17 cellular contexts compared by ENCODE assay signal in genomic region chr10:17059197-17059688, GRCh38.
DNase-seq lines count a peak whose midpoint lies in the region; TF ChIP-seq lines count a peak whose summit lies in the region.
"Had no signal": no experiment of that assay in that cellular context is flagged by ENCODE, and none has a peak within 500 bp of the region (broad histone marks: within the 10 kb centered on the region; RNA-seq: fewer than 3 reads in every experiment).

No MANE protein-coding gene starts in this region.

- H3K27me3 ChIP-seq in AG04450 (ENCODE audit: control insufficient read depth, insufficient read depth, low read length) (no peaks in the 10 kb centered on the region), MM.1S (replicated peaks; ENCODE audit: insufficient read depth, low read length) (no peaks in the 10 kb centered on the region)
- H3K27me3 ChIP-seq in CD8-positive, alpha-beta memory T cell (ENCODE audit: insufficient read depth, low read length, poor library complexity, severe bottlenecking), result no peaks in the 10 kb centered on the region
- H3K27me3 ChIP-seq: spleen, uterus had no signal

- H3K4me3 Mint-ChIP-seq in HFFc6 (peak overlapping the region; percentile 56; the same call in 1 of the 2 replicates), glutamatergic neuron (ENCODE audit: unreplicated experiment) (no peak overlapping the region)
- no peak overlapping the region for H3K4me3 Mint-ChIP-seq in CD8-positive, alpha-beta memory T cell
- H3K4me3 Mint-ChIP-seq: activated naive CD8-positive, alpha-beta T cell; naive thymus-derived CD4-positive, alpha-beta T cell; T-helper 1 cell treated with Interleukin-12 subunit alpha and Interleukin-12 subunit beta and Interleukin-4 antibody, amounts not matched to agents 30 μg/mL and 1 μg/mL, for 36 hours had no signal

- H3K27ac ChIP-seq in AG04450 (ENCODE audit: low read depth, low read length) (no peak overlapping the region), MM.1S (ENCODE audit: low read length) (no peak overlapping the region)
- no peak overlapping the region for H3K27ac ChIP-seq in CD8-positive, alpha-beta memory T cell (ENCODE audit: low read depth, low read length)
- H3K27ac ChIP-seq: C4-2B, spleen had no signal

- no peaks in the 10 kb centered on the region for H3K79me2 ChIP-seq in MM.1S (ENCODE audit: low read length)

- peaks cover 3% of the 10 kb centered on the region; the same call in 1 of the 2 replicates for H3K36me3 Mint-ChIP-seq in HFFc6 (ENCODE audit: low read depth)
- H3K36me3 Mint-ChIP-seq in glutamatergic neuron (ENCODE audit: unreplicated experiment), result no peaks in the 10 kb centered on the region
- H3K36me3 Mint-ChIP-seq in CD8-positive, alpha-beta memory T cell, result peaks cover 0 to 11% (median 7%) of the 10 kb centered on the region in 3 donors

- H3K9me3 ChIP-seq in AG04450 (ENCODE audit: control insufficient read depth, insufficient read depth, low read length) (no peaks in the 10 kb centered on the region), MM.1S (replicated peaks; ENCODE audit: insufficient read depth, low read length) (no peaks in the 10 kb centered on the region)
- H3K9me3 ChIP-seq in CD8-positive, alpha-beta memory T cell (ENCODE audit: low read length), result no peaks in the 10 kb centered on the region
- H3K9me3 ChIP-seq: spleen, uterus had no signal

- H3K27me3 Mint-ChIP-seq in HFFc6 (ENCODE audit: insufficient read depth) (no peaks in the 10 kb centered on the region; the same call in 1 of the 2 replicates), glutamatergic neuron (ENCODE audit: unreplicated experiment) (no peaks in the 10 kb centered on the region)
- no peaks in the 10 kb centered on the region for H3K27me3 Mint-ChIP-seq in CD8-positive, alpha-beta memory T cell
- H3K27me3 Mint-ChIP-seq: activated naive CD8-positive, alpha-beta T cell had no signal

- H3K9me2 ChIP-seq in MM.1S (replicated peaks; ENCODE audit: insufficient read depth, low read length), result no peaks in the 10 kb centered on the region

- TF ChIP-seq CTCF in AG04450 (IDR thresholded peaks at IDR 0.05; ENCODE audit: low read depth, low read length) (no peak), HFFc6 (IDR thresholded peaks at IDR 0.05) (no peak), astrocyte of the cerebellum (IDR thresholded peaks at IDR 0.05; ENCODE audit: low read depth, low read length, missing control alignments) (no peak), MM.1S (IDR thresholded peaks at IDR 0.05; ENCODE audit: low read length) (no peak), glutamatergic neuron (IDR thresholded peaks at IDR 0.05; ENCODE audit: partially characterized antibody, unreplicated experiment) (no peak)

- H3K9ac ChIP-seq in MM.1S (ENCODE audit: low read length), result no peak overlapping the region

- H3K4me2 ChIP-seq in MM.1S (ENCODE audit: low read depth, low read length), result no peak overlapping the region

- H3K4me1 Mint-ChIP-seq in HFFc6 (ENCODE audit: low read depth) (peaks cover 92% of the 10 kb centered on the region), glutamatergic neuron (ENCODE audit: low read depth, unreplicated experiment) (peaks cover 2% of the 10 kb centered on the region)
- H3K4me1 Mint-ChIP-seq in CD8-positive, alpha-beta memory T cell, result peaks cover 2 to 12% (median 4%) of the 10 kb centered on the region in 3 donors

- H4K20me1 ChIP-seq in MM.1S (ENCODE audit: insufficient read depth, low read length), result no peaks in the 10 kb centered on the region

- no peaks in the 10 kb centered on the region for H3K9me3 Mint-ChIP-seq in HFFc6
- H3K9me3 Mint-ChIP-seq in glutamatergic neuron (ENCODE audit: unreplicated experiment), result no peaks in the 10 kb centered on the region
- H3K9me3 Mint-ChIP-seq in CD8-positive, alpha-beta memory T cell, result no peaks in the 10 kb centered on the region
- H3K9me3 Mint-ChIP-seq: T-helper 1 cell treated with Interleukin-12 subunit alpha and Interleukin-12 subunit beta and Interleukin-4 antibody, amounts not matched to agents 30 μg/mL and 1 μg/mL, for 36 hours had no signal

- POLR2A ChIA-PET in AG04450 (lab: Yijun Ruan, JAX), result interaction anchor here (1.0 to 1.5 kb wide), 5 partner anchors 16 to 170 kb away, joined by 3 to 11 read pairs (median 4); partner anchors contain the start of gene VIM
- POLR2A ChIA-PET in CD8-positive, alpha-beta memory T cell (lab: Charles Lee), result no interaction called here

- no peak overlapping the region for H2AFZ ChIP-seq in MM.1S (ENCODE audit: low read length)

- H3K27ac Mint-ChIP-seq in HFFc6 (peak overlapping the region; percentile 93), glutamatergic neuron (ENCODE audit: unreplicated experiment) (no peak overlapping the region)
- peak overlapping the region in 4 of 8 donors; percentile 1 to 41 (median 12) for H3K27ac Mint-ChIP-seq in CD8-positive, alpha-beta memory T cell
- H3K27ac Mint-ChIP-seq: activated naive CD8-positive, alpha-beta T cell; T-helper 1 cell treated with Interleukin-12 subunit alpha and Interleukin-12 subunit beta and Interleukin-4 antibody, amounts not matched to agents 30 μg/mL and 1 μg/mL, for 36 hours had no signal

- DNase-seq in AG04450 (ENCODE audit: low read depth, low spot score), result peak; percentile 90
- peak; percentile 85 for DNase-seq in HFFc6
- peak; percentile 91 for DNase-seq in astrocyte of the cerebellum (ENCODE audit: low read depth)
- DNase-seq in kidney glomerular epithelial cell (lab: John Stamatoyannopoulos, UW), result peak; percentile 58
- DNase-seq in MM.1S, result no peak
- DNase-seq in T-helper 2 cell, result no peak
- DNase-seq in glutamatergic neuron, result no peak
- no peak for DNase-seq in CD8-positive, alpha-beta memory T cell
- DNase-seq: activated CD8-positive, alpha-beta memory T cell treated with anti-CD3 and anti-CD28 coated beads for 24 hours; effector memory CD4-positive, alpha-beta T cell; naive thymus-derived CD4-positive, alpha-beta T cell; NCI-H187 treated with DMSO at 0.1 percent for 48 hours; spleen; uterus had no signal

- no peaks in the 10 kb centered on the region for H3F3A ChIP-seq in MM.1S (ENCODE audit: insufficient read depth, low read length)

- CTCF ChIA-PET in AG04450 (lab: Charles Lee), result no interaction called here
- CTCF ChIA-PET in CD8-positive, alpha-beta memory T cell (lab: Charles Lee), result no interaction called here

- in situ Hi-C loops in astrocyte of the cerebellum (cut with HindIII; ENCODE audit: low sequenced_read_pairs), result no loop called here

- H3K4me1 ChIP-seq in MM.1S (ENCODE audit: low read length), result no peaks in the 10 kb centered on the region
- H3K4me1 ChIP-seq in CD8-positive, alpha-beta memory T cell (ENCODE audit: insufficient read depth, low read length), result peaks cover 6% of the 10 kb centered on the region
- H3K4me1 ChIP-seq: spleen, uterus had no signal

- H3K36me3 ChIP-seq in MM.1S (replicated peaks; ENCODE audit: insufficient read depth, low read length), result no peaks in the 10 kb centered on the region
- H3K36me3 ChIP-seq in CD8-positive, alpha-beta memory T cell (ENCODE audit: insufficient read depth, low read length), result no peaks in the 10 kb centered on the region
- H3K36me3 ChIP-seq: spleen, uterus had no signal

- H3K4me3 ChIP-seq in AG04450 (ENCODE audit: low read depth, low read length) (no peak overlapping the region), astrocyte of the cerebellum (ENCODE audit: low read depth, low read length) (no peak overlapping the region), MM.1S (ENCODE audit: low read length) (no peak overlapping the region)
- H3K4me3 ChIP-seq in CD8-positive, alpha-beta memory T cell (ENCODE audit: low read length), result no peak overlapping the region
- H3K4me3 ChIP-seq: spleen, uterus had no signal

Comparison
In these comparisons a context has a peak if more than half of its experiments do, and no peak if none do; other contexts are left out.
1. DNase-seq: peak in AG04450 (single experiment), HFFc6 (single experiment), astrocyte of the cerebellum (single experiment) and kidney glomerular epithelial cell (single experiment); none in MM.1S (single experiment), T-helper 2 cell (0 of 5), glutamatergic neuron (single experiment) and CD8-positive, alpha-beta memory T cell (0 of 5).